8 cellular contexts compared by ENCODE assay signal in the genomic region with DNA sequence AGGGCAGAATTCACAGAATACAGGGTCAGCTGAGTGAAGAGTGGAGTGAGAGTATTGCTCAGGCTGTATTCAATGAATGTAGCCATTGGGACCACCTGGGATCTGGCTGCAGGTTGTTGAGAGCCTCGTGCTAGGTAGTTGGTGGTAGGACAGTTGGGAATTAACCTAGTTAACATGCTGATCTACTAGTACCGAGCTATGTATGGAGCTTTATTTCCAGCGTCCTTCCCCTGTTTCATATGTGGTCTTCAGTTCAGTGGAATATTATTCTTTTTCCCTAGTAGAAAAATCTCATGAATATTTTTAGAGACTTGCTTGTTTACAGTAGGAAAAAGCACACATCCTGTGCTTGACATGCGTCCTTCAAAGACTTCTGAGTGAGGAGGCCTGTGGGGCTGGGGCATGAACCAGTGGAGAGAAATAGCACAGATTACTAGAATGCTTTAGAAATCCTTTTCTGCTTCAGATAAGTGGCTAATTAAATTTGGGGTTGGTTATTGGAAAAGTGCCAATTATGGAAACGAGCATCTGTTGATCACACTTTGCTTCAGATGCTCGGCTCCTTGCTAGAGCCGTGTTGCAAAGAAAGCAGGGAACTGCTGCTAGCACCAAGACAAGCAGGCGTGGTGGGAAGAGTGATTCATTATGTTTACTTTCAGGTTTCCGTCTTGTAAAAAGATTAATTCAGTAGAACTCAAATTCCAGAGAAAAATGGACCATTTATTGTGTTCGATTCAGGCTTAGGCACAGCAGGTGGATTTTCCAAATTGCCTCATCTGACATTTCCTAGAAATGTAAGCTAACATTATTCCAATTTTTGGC. TPM values are rescaled to one million over a fixed set of nuclear protein-coding genes. Genes with fewer than 3 reads are reported as not detected.
DNase-seq lines count a peak whose midpoint lies in the region; ATAC-seq and TF ChIP-seq lines count a peak whose summit lies in the region.

No MANE protein-coding gene starts in this region.

- H3K27ac ChIP-seq in CD8-positive, alpha-beta T cell (ENCODE audit: low read depth, low read length): peak overlapping the region; percentile 49
- H3K27ac ChIP-seq in fibroblast of lung (ENCODE audit: insufficient read depth, low read length): no peak overlapping the region

- H3K27me3 Mint-ChIP-seq in CD8-positive, alpha-beta T cell (ENCODE audit: low read depth): no peaks in the 10 kb centered on the region
- H3K27me3 Mint-ChIP-seq in activated CD4-positive, alpha-beta memory T cell treated with anti-CD3 and anti-CD28 coated beads, Interleukin-2, amount 10 ng/mL, durations not matched to agents 7 days and 5 days: no peaks in the 10 kb centered on the region

- H3K4me3 ChIP-seq in CD8-positive, alpha-beta T cell (ENCODE audit: low read depth, low read length): no peak overlapping the region
- H3K4me3 ChIP-seq in fibroblast of lung (replicated peaks in 1 of 4; ENCODE audit: control extremely low read depth in 1 of 4, insufficient read depth in 1 of 4, low read depth in 3 of 4, low read length in 4 of 4): no peak overlapping the region

- no peaks in the 10 kb centered on the region for H4K20me1 ChIP-seq in fibroblast of lung (ENCODE audit: control insufficient read depth, extremely low read depth, insufficient read depth, low read length)

- peaks cover 63% of the 10 kb centered on the region for H3K4me1 Mint-ChIP-seq in CD8-positive, alpha-beta T cell (ENCODE audit: low read depth)
- H3K4me1 Mint-ChIP-seq in activated CD4-positive, alpha-beta memory T cell treated with anti-CD3 and anti-CD28 coated beads, Interleukin-2, amount 10 ng/mL, durations not matched to agents 7 days and 5 days: peaks cover 77% of the 10 kb centered on the region

- CTCF ChIA-PET in CD8-positive, alpha-beta T cell (lab: Charles Lee): interaction anchor here (0.6 to 1.9 kb wide), 8 partner anchors 17 to 158 kb away, joined by 3 to 6 read pairs (median 4); no protein-coding TSS in a partner anchor
- CTCF ChIA-PET in activated CD4-positive, alpha-beta memory T cell treated with anti-CD3 and anti-CD28 coated beads, Interleukin-2, amount 10 ng/mL, durations not matched to agents 7 days and 5 days (lab: Charles Lee): interaction anchor here (0.9 to 4.5 kb wide), 10 partner anchors 25 to 360 kb away, joined by 3 to 37 read pairs (median 3); a partner anchor contains a TSS

- no peaks in the 10 kb centered on the region for H3K36me3 ChIP-seq in CD8-positive, alpha-beta T cell (ENCODE audit: insufficient read depth, low read length)
- H3K36me3 ChIP-seq in fibroblast of lung (ENCODE audit: control insufficient read depth, insufficient read depth, low read length): no peaks in the 10 kb centered on the region

- H3K27me3 ChIP-seq in CD8-positive, alpha-beta T cell (ENCODE audit: insufficient read depth, low read length): no peaks in the 10 kb centered on the region
- no peaks in the 10 kb centered on the region for H3K27me3 ChIP-seq in fibroblast of lung (ENCODE audit: control insufficient read depth, insufficient read depth, low read length)

- H3K9me3 Mint-ChIP-seq in CD8-positive, alpha-beta T cell: no peaks in the 10 kb centered on the region
- H3K9me3 Mint-ChIP-seq in activated CD4-positive, alpha-beta memory T cell treated with anti-CD3 and anti-CD28 coated beads, Interleukin-2, amount 10 ng/mL, durations not matched to agents 7 days and 5 days: peaks cover 10% of the 10 kb centered on the region

- peak in 1 of 7 experiments; percentile 20 for DNase-seq in CD8-positive, alpha-beta T cell
- DNase-seq in NCI-H1417 treated with DMSO at 0.1 percent for 48 hours (lab: John Stamatoyannopoulos, UW) (peak; percentile 66), fibroblast of lung (ENCODE audit: low read depth in 2 of 2) (peak; percentile 65 to 81), DMS114 treated with DMSO at 0.1 percent for 48 hours (lab: John Stamatoyannopoulos, UW; ENCODE audit: unreplicated experiment) (no peak)
- DNase-seq in activated CD4-positive, alpha-beta memory T cell treated with anti-CD3 and anti-CD28 coated beads, Interleukin-2, amount 10 ng/mL, durations not matched to agents 7 days and 5 days: peak; percentile 35
- DNase-seq in stimulated activated CD8-positive, alpha-beta memory T cell treated with anti-CD3 and anti-CD28 coated beads, Interleukin-4, amount 100 ng/mL, for 48 hours: peak; percentile 34

- H3K4me3 Mint-ChIP-seq in CD8-positive, alpha-beta T cell: peak overlapping the region; percentile 66
- peak overlapping the region; percentile 41 for H3K4me3 Mint-ChIP-seq in activated CD4-positive, alpha-beta memory T cell treated with anti-CD3 and anti-CD28 coated beads, Interleukin-2, amount 10 ng/mL, durations not matched to agents 7 days and 5 days

- no peaks in the 10 kb centered on the region for H3K79me2 ChIP-seq in fibroblast of lung (ENCODE audit: control insufficient read depth, insufficient read depth, low read length)

- no peak for TF ChIP-seq CTCF in CD8-positive, alpha-beta T cell (IDR thresholded peaks at IDR 0.05)
- no peak for TF ChIP-seq CTCF in fibroblast of lung (conservative IDR thresholded peaks at IDR 0.05 in 1 of 2, IDR thresholded peaks at IDR 0.05 in 1 of 2; ENCODE audit: low read depth in 1 of 2, low read length in 2 of 2)

- peaks cover 50% of the 10 kb centered on the region for H3K4me1 ChIP-seq in CD8-positive, alpha-beta T cell (ENCODE audit: insufficient read depth, low read length)
- peaks cover 5% of the 10 kb centered on the region for H3K4me1 ChIP-seq in fibroblast of lung (ENCODE audit: control insufficient read depth, extremely low read depth, insufficient read depth, low read length)

- intact Hi-C loops in CD8-positive, alpha-beta T cell (cut with DNase I, micrococcal nuclease): loop anchor here (2.0 kb wide), 2 partner anchors 24 to 56 kb away; no protein-coding TSS in a partner anchor

- peak overlapping the region; percentile 63 for H3K4me2 ChIP-seq in fibroblast of lung (ENCODE audit: extremely low read depth, insufficient read depth, low read length)

- H3K9ac ChIP-seq in fibroblast of lung (ENCODE audit: insufficient read depth, low read length): no peak overlapping the region

- no peaks in the 10 kb centered on the region for H3K9me3 ChIP-seq in CD8-positive, alpha-beta T cell (ENCODE audit: low read length)
- no peaks in the 10 kb centered on the region for H3K9me3 ChIP-seq in fibroblast of lung (ENCODE audit: control insufficient read depth, insufficient read depth, low read depth, low read length)

- peak; percentile 56 for ATAC-seq in CD8-positive, alpha-beta T cell
- no peak for ATAC-seq in HG02870 (IDR thresholded peaks at IDR 0.05; ENCODE audit: unreplicated experiment)
- ATAC-seq in GM21447 (IDR thresholded peaks at IDR 0.05; ENCODE audit: unreplicated experiment): no peak

- H3K36me3 Mint-ChIP-seq in CD8-positive, alpha-beta T cell: peaks cover 2% of the 10 kb centered on the region
- H3K36me3 Mint-ChIP-seq in activated CD4-positive, alpha-beta memory T cell treated with anti-CD3 and anti-CD28 coated beads, Interleukin-2, amount 10 ng/mL, durations not matched to agents 7 days and 5 days (ENCODE audit: low read depth): peaks cover 27% of the 10 kb centered on the region

- POLR2A ChIA-PET in CD8-positive, alpha-beta T cell (lab: Charles Lee): interaction anchor here (1.1 to 2.0 kb wide), 10 partner anchors 9 to 136 kb away, joined by 3 to 15 read pairs (median 6); a partner anchor contains a TSS
- POLR2A ChIA-PET in activated CD4-positive, alpha-beta memory T cell treated with anti-CD3 and anti-CD28 coated beads, Interleukin-2, amount 10 ng/mL, durations not matched to agents 7 days and 5 days (lab: Charles Lee): interaction anchor here (0.5 to 10.8 kb wide), 22 partner anchors 16 to 347 kb away, joined by 3 to 130 read pairs (median 4); a partner anchor contains a TSS

- peak overlapping the region; percentile 95 for H3K27ac Mint-ChIP-seq in CD8-positive, alpha-beta T cell
- peak overlapping the region; percentile 87 for H3K27ac Mint-ChIP-seq in activated CD4-positive, alpha-beta memory T cell treated with anti-CD3 and anti-CD28 coated beads, Interleukin-2, amount 10 ng/mL, durations not matched to agents 7 days and 5 days

- no peak overlapping the region for H2AFZ ChIP-seq in fibroblast of lung (ENCODE audit: low read length)

RNA-seq across cellular contexts. Expression of a gene that starts 53.6 kb away (rescaled TPM):
- 10 to 100 TPM; 60.9 to 62.5 TPM for total RNA-seq in CD8-positive, alpha-beta T cell
- total RNA-seq in activated CD4-positive, alpha-beta memory T cell treated with anti-CD3 and anti-CD28 coated beads, Interleukin-2, amount 10 ng/mL, durations not matched to agents 7 days and 5 days: 100 to 1,000 TPM; 198 to 199 TPM
- total RNA-seq in fibroblast of lung: 48.8 and 67.4 TPM in 2 replicates
- 54.7 and 71.5 TPM in 2 replicates for polyA plus RNA-seq in fibroblast of lung
- polyA plus RNA-seq in fibroblast of lung (2012): 61.5 and 73.6 TPM in 2 replicates
- 78.8 and 83.3 TPM in 2 replicates for polyA minus RNA-seq in fibroblast of lung (ENCODE audit: low replicate concordance)
